In genomic region chr12:120102189-120103043, GRCh38 we compare ENCODE assay signal across 13 cellular contexts. TPM values are rescaled to one million over a fixed set of nuclear protein-coding genes. Genes with fewer than 3 reads are reported as not detected.
DNase-seq lines count a peak whose midpoint lies in the region; ATAC-seq and TF ChIP-seq lines count a peak whose summit lies in the region.
"Had no signal": no experiment of that assay in that cellular context is flagged by ENCODE, and none has a peak within 500 bp of the region (broad histone marks: within the 10 kb centered on the region; RNA-seq: fewer than 3 reads in every experiment).

No MANE protein-coding gene starts in this region.

- peak overlapping the region; percentile 10 for H3K27ac ChIP-seq in muscle layer of colon (ENCODE audit: low read depth, low read length)
- no peak overlapping the region for H3K27ac ChIP-seq in SJCRH30

- ATAC-seq in Right ventricle myocardium inferior (no peak), left ventricle myocardium superior (no peak)
- ATAC-seq in activated T-helper 17 cell treated with anti-CD3 and anti-CD28 coated beads, Interleukin-2, amount 50 U/mL, for 72 hours (replicated peaks): no peak
- ATAC-seq: HCT116 had no signal

- no peak overlapping the region for H3K9ac ChIP-seq in muscle layer of colon (ENCODE audit: low read length)

- peaks cover 94% of the 10 kb centered on the region for H3K36me3 Mint-ChIP-seq in activated T-helper 17 cell treated with anti-CD3 and anti-CD28 coated beads, Interleukin-2, amount 50 U/mL, for 72 hours (ENCODE audit: low read depth)

- H3K4me1 Mint-ChIP-seq in activated T-helper 17 cell treated with anti-CD3 and anti-CD28 coated beads, Interleukin-2, amount 50 U/mL, for 72 hours: peaks cover 19% of the 10 kb centered on the region

- no peaks in the 10 kb centered on the region for H3K9me3 ChIP-seq in muscle layer of colon (ENCODE audit: low read length)
- H3K9me3 ChIP-seq in SJCRH30 (replicated peaks): no peaks in the 10 kb centered on the region

- in situ Hi-C loops in GM13977 (cut with MboI; ENCODE audit: low pct_unique_long_range_greater_than_20kb, low sequenced_read_pairs, unreplicated experiment): no loop called here

- no peaks in the 10 kb centered on the region for H3K27me3 Mint-ChIP-seq in activated T-helper 17 cell treated with anti-CD3 and anti-CD28 coated beads, Interleukin-2, amount 50 U/mL, for 72 hours

- no peak for TF ChIP-seq CTCF in GM13977 (IDR thresholded peaks at IDR 0.05; ENCODE audit: extremely low read depth, insufficient read depth, missing control alignments)

- peak overlapping the region; percentile 61 for H3K4me3 Mint-ChIP-seq in activated T-helper 17 cell treated with anti-CD3 and anti-CD28 coated beads, Interleukin-2, amount 50 U/mL, for 72 hours

- no peak overlapping the region for H3K4me3 ChIP-seq in muscle layer of colon (ENCODE audit: low read depth in 1 of 2, low read length in 2 of 2)
- no peak overlapping the region for H3K4me3 ChIP-seq in SJCRH30

- no peaks in the 10 kb centered on the region for H3K27me3 ChIP-seq in muscle layer of colon (ENCODE audit: control insufficient read depth in 1 of 2, insufficient read depth in 2 of 2, low read length in 2 of 2)
- H3K27me3 ChIP-seq in SJCRH30: no peaks in the 10 kb centered on the region

- H3K36me3 ChIP-seq in muscle layer of colon (ENCODE audit: insufficient read depth, low read length) (peaks cover 36% of the 10 kb centered on the region), SJCRH30 (peaks cover 5% of the 10 kb centered on the region; the same call in 1 of the 2 replicates)

- H3K27ac Mint-ChIP-seq in activated T-helper 17 cell treated with anti-CD3 and anti-CD28 coated beads, Interleukin-2, amount 50 U/mL, for 72 hours: peak overlapping the region; percentile 91

- H3K9me3 Mint-ChIP-seq in activated T-helper 17 cell treated with anti-CD3 and anti-CD28 coated beads, Interleukin-2, amount 50 U/mL, for 72 hours: no peaks in the 10 kb centered on the region

- DNase-seq in Right ventricle myocardium inferior (ENCODE audit: missing footprints) (peak; percentile 66), left ventricle myocardium superior (no peak), ecto neural progenitor cell (ENCODE audit: low spot score) (no peak), NCI-H446 (lab: John Stamatoyannopoulos, UW) (no peak), SJCRH30 (no peak), GM13977 (ENCODE audit: low spot score) (no peak)
- DNase-seq: activated T-cell treated with anti-CD3 and anti-CD28 coated beads, Interleukin-2, amount 50 U/mL, for 1 hour; NCI-H1436; NCI-H526 treated with DMSO at 0.1 percent for 48 hours; SHP77 treated with DMSO at 0.1 percent for 48 hours had no signal

- H3K4me1 ChIP-seq in muscle layer of colon (ENCODE audit: insufficient read depth, low read length): peaks cover 25% of the 10 kb centered on the region
- H3K4me1 ChIP-seq in SJCRH30: no peaks in the 10 kb centered on the region

- intact Hi-C loops in Right ventricle myocardium inferior (cut with DNase I) (no loop called here), left ventricle myocardium superior (cut with micrococcal nuclease) (no loop called here)

RNA-seq across cellular contexts. Expression of gene RAB35, which starts 14.1 kb away (rescaled TPM):
- total RNA-seq in Right ventricle myocardium inferior: 25.6 TPM
- 24.0 TPM for total RNA-seq in left ventricle myocardium superior
- 10 to 100 TPM; 43.8 to 76.4 TPM for total RNA-seq in activated T-helper 17 cell treated with anti-CD3 and anti-CD28 coated beads, Interleukin-2, amount 50 U/mL, for 72 hours
- total RNA-seq in SJCRH30 (2014; rRNA removed; shearing (Covaris generic)): 25.4 and 27.6 TPM in 2 replicates
